In the genomic region with DNA sequence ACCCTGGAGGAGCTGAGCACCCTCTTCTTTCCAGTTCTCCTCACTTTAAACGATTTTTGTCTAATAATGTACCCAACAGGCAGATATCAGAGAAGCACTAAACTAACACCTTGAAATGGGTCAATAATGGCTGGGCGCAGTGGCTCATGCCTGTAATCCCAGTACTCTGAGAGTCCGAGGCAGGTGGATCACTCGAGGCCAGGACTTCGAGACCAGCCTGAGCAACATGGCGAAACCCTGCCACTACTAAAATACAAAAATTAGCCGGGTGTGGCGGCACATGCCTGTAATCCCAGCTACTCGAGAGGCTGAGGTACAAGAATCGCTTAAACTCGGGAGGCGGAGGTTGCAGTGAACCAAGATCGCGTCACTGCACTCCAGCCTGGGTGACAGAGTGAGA, we compare ENCODE assay signal across 10 cellular contexts. TPM values are rescaled to one million over a fixed set of nuclear protein-coding genes. Genes with fewer than 3 reads are reported as not detected.
DNase-seq lines count a peak whose midpoint lies in the region; ATAC-seq and TF ChIP-seq lines count a peak whose summit lies in the region.
"Had no signal": no experiment of that assay in that cellular context is flagged by ENCODE, and none has a peak within 500 bp of the region (broad histone marks: within the 10 kb centered on the region; RNA-seq: fewer than 3 reads in every experiment).

No MANE protein-coding gene starts in this region.

- peak overlapping the region; percentile 83 for H3K4me2 ChIP-seq in SK-N-SH

- H3K4me1 ChIP-seq in SK-N-SH (ENCODE audit: control insufficient read depth in 1 of 2, insufficient read depth in 2 of 2, low read depth in 1 of 2, low read length in 1 of 2) (peaks cover 41 to 43% of the 10 kb centered on the region in 2 experiments; a peak in 3 of 4 replicates), colonic mucosa (peaks cover 14% of the 10 kb centered on the region), transverse colon (peaks cover 12 to 50% (median 35%) of the 10 kb centered on the region in 4 donors)

- peak overlapping the region; percentile 33 to 58; a peak in 3 of 4 replicates for H3K4me3 ChIP-seq in SK-N-SH (ENCODE audit: low read depth in 2 of 2, low read length in 1 of 2)
- no peak overlapping the region for H3K4me3 ChIP-seq in colonic mucosa
- H3K4me3 ChIP-seq in transverse colon = no peak overlapping the region

- TF ChIP-seq EP300 in SK-N-SH (IDR thresholded peaks at IDR 0.05; ENCODE audit: borderline replicate concordance in 1 of 2, low read depth in 1 of 2, low read length in 1 of 2) (no peak), transverse colon (IDR thresholded peaks at IDR 0.05; ENCODE audit: low read depth) (no peak)

- no peak for ATAC-seq in SK-N-SH treated with all-trans-retinoic acid at 6 μM for 48 hours

- no peaks in the 10 kb centered on the region for H3K9me3 Mint-ChIP-seq in nephron
- H3K9me3 Mint-ChIP-seq: central memory CD8-positive, alpha-beta T cell had no signal

- 82% methylated on average over 14 of the region's 14 CpGs for WGBS in SK-N-SH (ENCODE audit: low lambda C conversion rate)
- 80 to 97% methylated on average over 6 to 14 of the region's 14 CpGs for WGBS in transverse colon (ENCODE audit: low coverage in 1 of 2), 2 donors

- peaks cover 29% of the 10 kb centered on the region for H3F3A ChIP-seq in SK-N-SH (replicated peaks; ENCODE audit: insufficient read depth)

- H2AFZ ChIP-seq in SK-N-SH (ENCODE audit: low read depth) = no peak overlapping the region

- H3K4me3 Mint-ChIP-seq in nephron = no peak overlapping the region
- H3K4me3 Mint-ChIP-seq: central memory CD8-positive, alpha-beta T cell had no signal

- peaks cover 89% of the 10 kb centered on the region for H3K79me2 ChIP-seq in SK-N-SH (ENCODE audit: insufficient read depth)

- H3K9ac ChIP-seq in SK-N-SH = peak overlapping the region; percentile 69
- H3K9ac ChIP-seq in colonic mucosa (ENCODE audit: low read depth in 2 of 2, low read length in 2 of 2) = peak overlapping the region in 1 of 2 donors; percentile 16

- POLR2A ChIA-PET in SK-N-SH (lab: Yijun Ruan, JAX) = no interaction called here

- H3K27ac Mint-ChIP-seq in nephron = peak overlapping the region; percentile 30 to 67 (median 44)

- H3K27me3 ChIP-seq in SK-N-SH (ENCODE audit: insufficient read depth) (no peaks in the 10 kb centered on the region), colonic mucosa (no peaks in the 10 kb centered on the region), transverse colon (no peaks in the 10 kb centered on the region)

- H3K27ac ChIP-seq in SK-N-SH (ENCODE audit: low read depth in 2 of 2, low read length in 1 of 2) = peak overlapping the region; percentile 67 to 95
- H3K27ac ChIP-seq in colonic mucosa = peak overlapping the region; percentile 49
- peak overlapping the region; percentile 67 to 85 (median 80) for H3K27ac ChIP-seq in transverse colon

- no peaks in the 10 kb centered on the region for H3K9me2 ChIP-seq in SK-N-SH

- intact Hi-C loops in colonic mucosa (cut with DNase I) (no loop called here), transverse colon (cut with DNase I; ENCODE audit: low total_unique reads) (no loop called here)

- CTCF ChIA-PET in SK-N-SH (lab: Yijun Ruan, JAX) = no interaction called here

- H4K20me1 ChIP-seq in SK-N-SH (ENCODE audit: insufficient read depth) = peaks cover 10% of the 10 kb centered on the region; the same call in 1 of the 2 replicates

- TF ChIP-seq POLR2A in transverse colon (IDR thresholded peaks at IDR 0.05) = no peak

- H3K9me3 ChIP-seq in SK-N-SH (no peaks in the 10 kb centered on the region), colonic mucosa (no peaks in the 10 kb centered on the region), transverse colon (no peaks in the 10 kb centered on the region)

- TF ChIP-seq RAD21 in SK-N-SH (IDR thresholded peaks at IDR 0.05; ENCODE audit: low read length) = no peak

- H3K27me3 Mint-ChIP-seq in nephron (ENCODE audit: low read depth) = no peaks in the 10 kb centered on the region
- H3K27me3 Mint-ChIP-seq: central memory CD8-positive, alpha-beta T cell had no signal

- H3K4me1 Mint-ChIP-seq in nephron = peaks cover 60% of the 10 kb centered on the region
- H3K4me1 Mint-ChIP-seq: central memory CD8-positive, alpha-beta T cell had no signal

- in situ Hi-C loops in transverse colon (cut with MboI; ENCODE audit: low pct_ligation_motif_present in 1 of 4, low pct_unique_long_range_greater_than_20kb in 1 of 4, low sequenced_read_pairs in 3 of 4) = no loop called here

- H3K36me3 Mint-ChIP-seq in nephron (ENCODE audit: low read depth) = no peaks in the 10 kb centered on the region

- DNase-seq in SK-N-SH (no peak), colonic mucosa (no peak), transverse colon (no peak), AML-193 (lab: John Stamatoyannopoulos, UW) (no peak), NCI-H187 (lab: John Stamatoyannopoulos, UW) (no peak), cerebellum (ENCODE audit: low spot score) (no peak)
- DNase-seq: stimulated activated CD4-positive, alpha-beta T cell treated with anti-CD3 and anti-CD28 coated beads, Interleukin-1b, Interleukin-23, amount 100 ng/mL, for 48 hours had no signal

- no peak for TF ChIP-seq CTCF in SK-N-SH (IDR thresholded peaks at IDR 0.05)
- no peak for TF ChIP-seq CTCF in colonic mucosa (IDR thresholded peaks at IDR 0.05)
- no peak for TF ChIP-seq CTCF in nephron (IDR thresholded peaks at IDR 0.05; ENCODE audit: unreplicated experiment in 3 of 3)
- TF ChIP-seq CTCF in transverse colon (IDR thresholded peaks at IDR 0.05) = no peak

- H3K36me3 ChIP-seq in SK-N-SH (replicated peaks in 1 of 2; ENCODE audit: control insufficient read depth in 1 of 2, insufficient read depth in 2 of 2, low read length in 1 of 2) (no peaks in the 10 kb centered on the region), colonic mucosa (no peaks in the 10 kb centered on the region), transverse colon (no peaks in the 10 kb centered on the region)

TF ChIP-seq in SK-N-SH, 30 proteins besides CTCF, POLR2A, EP300 and RAD21 (continues in another document):
- no peak for TF ChIP-seq TEAD4 (IDR thresholded peaks at IDR 0.05; ENCODE audit: borderline replicate concordance, insufficient read depth)
- no peak for TF ChIP-seq EZH2phosphoT487 (IDR thresholded peaks at IDR 0.05; ENCODE audit: borderline replicate concordance, low read depth)
- TF ChIP-seq, protein P1, sequence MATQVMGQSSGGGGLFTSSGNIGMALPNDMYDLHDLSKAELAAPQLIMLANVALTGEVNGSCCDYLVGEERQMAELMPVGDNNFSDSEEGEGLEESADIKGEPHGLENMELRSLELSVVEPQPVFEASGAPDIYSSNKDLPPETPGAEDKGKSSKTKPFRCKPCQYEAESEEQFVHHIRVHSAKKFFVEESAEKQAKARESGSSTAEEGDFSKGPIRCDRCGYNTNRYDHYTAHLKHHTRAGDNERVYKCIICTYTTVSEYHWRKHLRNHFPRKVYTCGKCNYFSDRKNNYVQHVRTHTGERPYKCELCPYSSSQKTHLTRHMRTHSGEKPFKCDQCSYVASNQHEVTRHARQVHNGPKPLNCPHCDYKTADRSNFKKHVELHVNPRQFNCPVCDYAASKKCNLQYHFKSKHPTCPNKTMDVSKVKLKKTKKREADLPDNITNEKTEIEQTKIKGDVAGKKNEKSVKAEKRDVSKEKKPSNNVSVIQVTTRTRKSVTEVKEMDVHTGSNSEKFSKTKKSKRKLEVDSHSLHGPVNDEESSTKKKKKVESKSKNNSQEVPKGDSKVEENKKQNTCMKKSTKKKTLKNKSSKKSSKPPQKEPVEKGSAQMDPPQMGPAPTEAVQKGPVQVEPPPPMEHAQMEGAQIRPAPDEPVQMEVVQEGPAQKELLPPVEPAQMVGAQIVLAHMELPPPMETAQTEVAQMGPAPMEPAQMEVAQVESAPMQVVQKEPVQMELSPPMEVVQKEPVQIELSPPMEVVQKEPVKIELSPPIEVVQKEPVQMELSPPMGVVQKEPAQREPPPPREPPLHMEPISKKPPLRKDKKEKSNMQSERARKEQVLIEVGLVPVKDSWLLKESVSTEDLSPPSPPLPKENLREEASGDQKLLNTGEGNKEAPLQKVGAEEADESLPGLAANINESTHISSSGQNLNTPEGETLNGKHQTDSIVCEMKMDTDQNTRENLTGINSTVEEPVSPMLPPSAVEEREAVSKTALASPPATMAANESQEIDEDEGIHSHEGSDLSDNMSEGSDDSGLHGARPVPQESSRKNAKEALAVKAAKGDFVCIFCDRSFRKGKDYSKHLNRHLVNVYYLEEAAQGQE (IDR thresholded peaks at IDR 0.05; ENCODE audit: low read depth, low read length) = no peak

TF ChIP-seq in SK-N-SH treated with all-trans-retinoic acid at 6 μM for 48 hours, 23 proteins besides CTCF, POLR2A, EP300 and RAD21:
- TF ChIP-seq SNAI2 (CRISPR knock-in tag; IDR thresholded peaks at IDR 0.05) (no peak), ZFP30 (CRISPR knock-in tag; IDR thresholded peaks at IDR 0.05) (no peak), ZC3H10 (CRISPR knock-in tag; IDR thresholded peaks at IDR 0.05) (no peak), TCF4 (CRISPR knock-in tag; IDR thresholded peaks at IDR 0.05; ENCODE audit: borderline replicate concordance) (no peak), BACH2 (CRISPR knock-in tag; IDR thresholded peaks at IDR 0.05; ENCODE audit: borderline replicate concordance) (no peak)
TF ChIP-seq in SK-N-SH treated with all-trans-retinoic acid at 6 μM for 48 hours: peak in this region for 0.

RNA-seq across cellular contexts. Expression of a gene that starts 57.4 kb away (rescaled TPM):
- polyA plus RNA-seq in SK-N-SH (2012; rRNA removed) = 1.9 and 2.0 TPM in 2 replicates
- 1.9 and 2.0 TPM in 2 replicates for polyA plus RNA-seq in SK-N-SH (2012; cell fraction: cytosol; rRNA removed)
- 4.1 and 5.0 TPM in 2 replicates for polyA plus RNA-seq in SK-N-SH (2012; cell fraction: nucleus; rRNA removed)
- total RNA-seq in colonic mucosa (10 to 100 TPM; 10.5 to 12.8 TPM), transverse colon (10 to 100 TPM; 12.3 to 23.7 (median 15.3) TPM), cerebellum (4.7 TPM)

Comparison
In these comparisons a context has a peak if more than half of its experiments do, and no peak if none do; other contexts are left out.
1. H3K4me3 ChIP-seq: peak in SK-N-SH (2 of 2); none in colonic mucosa (single experiment) and transverse colon (0 of 4).
2. Peak in every context shown above with its lines, with median percentiles within 50 percentile points of each other: H3K27ac ChIP-seq.